8 cellular contexts compared by ENCODE assay signal in genomic region chr10:124802313-124802675, GRCh38. TPM values are rescaled to one million over a fixed set of nuclear protein-coding genes. Genes with fewer than 3 reads are reported as not detected.
DNase-seq lines count a peak whose midpoint lies in the region; ATAC-seq lines count a peak whose summit lies in the region.

No MANE protein-coding gene starts in this region.

- no peaks in the 10 kb centered on the region for H3K36me3 Mint-ChIP-seq in activated T-cell treated with anti-CD3 and anti-CD28 coated beads, Interleukin-2, amount 50 U/mL, for 72 hours (ENCODE audit: insufficient read depth in 2 of 2)
- no peaks in the 10 kb centered on the region for H3K36me3 Mint-ChIP-seq in stimulated activated naive CD8-positive, alpha-beta T cell treated with anti-CD3 and anti-CD28 coated beads, Interleukin-15, Interleukin-2, amounts not matched to agents 100 ng/mL and 50 ng/mL, for 24 hours (ENCODE audit: low read depth)

- H3K27me3 Mint-ChIP-seq in activated T-cell treated with anti-CD3 and anti-CD28 coated beads, Interleukin-2, amount 50 U/mL, for 72 hours (ENCODE audit: low read depth): peaks cover 6% of the 10 kb centered on the region
- H3K27me3 Mint-ChIP-seq in stimulated activated naive CD8-positive, alpha-beta T cell treated with anti-CD3 and anti-CD28 coated beads, Interleukin-15, Interleukin-2, amounts not matched to agents 100 ng/mL and 50 ng/mL, for 24 hours: no peaks in the 10 kb centered on the region

- H3K36me3 ChIP-seq in HUES48 (ENCODE audit: control insufficient read depth, insufficient read depth, low read length) (0 out of 2 replicates have a peak, but pooled peaks cover under 1% of the 10 kb centered on the region), iPS-15b (ENCODE audit: control insufficient read depth, insufficient read depth, low read length) (no peaks in the 10 kb centered on the region)

- H3K4me1 ChIP-seq in HUES48 (ENCODE audit: control insufficient read depth, insufficient read depth, low read length) (peaks cover 11% of the 10 kb centered on the region; the same call in 1 of the 2 replicates), iPS-15b (ENCODE audit: control insufficient read depth, insufficient read depth, low read length) (peaks cover 9% of the 10 kb centered on the region)

- H3K27ac Mint-ChIP-seq in activated T-cell treated with anti-CD3 and anti-CD28 coated beads, Interleukin-2, amount 50 U/mL, for 72 hours: peak overlapping the region; percentile 92
- peak overlapping the region; percentile 88 for H3K27ac Mint-ChIP-seq in stimulated activated naive CD8-positive, alpha-beta T cell treated with anti-CD3 and anti-CD28 coated beads, Interleukin-15, Interleukin-2, amounts not matched to agents 100 ng/mL and 50 ng/mL, for 24 hours

- H3K9me3 Mint-ChIP-seq in activated T-cell treated with anti-CD3 and anti-CD28 coated beads, Interleukin-2, amount 50 U/mL, for 72 hours: no peaks in the 10 kb centered on the region
- H3K9me3 Mint-ChIP-seq in stimulated activated naive CD8-positive, alpha-beta T cell treated with anti-CD3 and anti-CD28 coated beads, Interleukin-15, Interleukin-2, amounts not matched to agents 100 ng/mL and 50 ng/mL, for 24 hours: no peaks in the 10 kb centered on the region

- peak overlapping the region; percentile 95 for H3K9ac ChIP-seq in HUES48 (ENCODE audit: low read depth, low read length)
- peak overlapping the region; percentile 87 for H3K9ac ChIP-seq in iPS-15b (ENCODE audit: low read depth, low read length)

- DNase-seq in EH (ENCODE audit: low read depth) (peak; percentile 7), HK-2 (ENCODE audit: unreplicated experiment) (no peak), NCI-H2171 (lab: John Stamatoyannopoulos, UW) (no peak)
- peak; percentile 16 to 29 for DNase-seq in activated T-cell treated with anti-CD3 and anti-CD28 coated beads, Interleukin-2, amount 50 U/mL, for 72 hours

- peak; percentile 47 for ATAC-seq in GM21423 (IDR thresholded peaks at IDR 0.05; ENCODE audit: unreplicated experiment)
- ATAC-seq in activated T-cell treated with anti-CD3 and anti-CD28 coated beads, Interleukin-2, amount 50 U/mL, for 72 hours (replicated peaks in 1 of 2): peak; percentile 38 to 54

- H3K27me3 ChIP-seq in HUES48 (ENCODE audit: control insufficient read depth, insufficient read depth, low read length) (no peaks in the 10 kb centered on the region), iPS-15b (ENCODE audit: control insufficient read depth, insufficient read depth, low read length) (no peaks in the 10 kb centered on the region)

- peak overlapping the region; percentile 86 for H3K27ac ChIP-seq in HUES48 (ENCODE audit: low read depth, low read length)

- no peaks in the 10 kb centered on the region for H3K9me3 ChIP-seq in HUES48 (ENCODE audit: control insufficient read depth, insufficient read depth, low read length)
- no peaks in the 10 kb centered on the region for H3K9me3 ChIP-seq in iPS-15b (ENCODE audit: control insufficient read depth, insufficient read depth, low read length)

- H3K4me1 Mint-ChIP-seq in activated T-cell treated with anti-CD3 and anti-CD28 coated beads, Interleukin-2, amount 50 U/mL, for 72 hours (ENCODE audit: low read depth): peaks cover 19% of the 10 kb centered on the region
- peaks cover 18% of the 10 kb centered on the region for H3K4me1 Mint-ChIP-seq in stimulated activated naive CD8-positive, alpha-beta T cell treated with anti-CD3 and anti-CD28 coated beads, Interleukin-15, Interleukin-2, amounts not matched to agents 100 ng/mL and 50 ng/mL, for 24 hours (ENCODE audit: low read depth)

- H3K4me3 Mint-ChIP-seq in activated T-cell treated with anti-CD3 and anti-CD28 coated beads, Interleukin-2, amount 50 U/mL, for 72 hours: peak overlapping the region; percentile 91 to 92
- H3K4me3 Mint-ChIP-seq in stimulated activated naive CD8-positive, alpha-beta T cell treated with anti-CD3 and anti-CD28 coated beads, Interleukin-15, Interleukin-2, amounts not matched to agents 100 ng/mL and 50 ng/mL, for 24 hours: peak overlapping the region; percentile 96

- H3K4me3 ChIP-seq in HUES48 (ENCODE audit: low read depth, low read length) (peak overlapping the region; percentile 97), iPS-15b (ENCODE audit: low read depth, low read length) (peak overlapping the region; percentile 86)

RNA-seq across cellular contexts. Expression of gene ABRAXAS2, which starts 0.7 kb away (rescaled TPM):
- total RNA-seq in activated T-cell treated with anti-CD3 and anti-CD28 coated beads, Interleukin-2, amount 50 U/mL, for 72 hours: 10 to 100 TPM; 20.9 to 24.9 TPM

RNA-seq across cellular contexts. Expression of gene EEF1AKMT2, which starts 10.6 kb away (rescaled TPM):
- total RNA-seq in activated T-cell treated with anti-CD3 and anti-CD28 coated beads, Interleukin-2, amount 50 U/mL, for 72 hours: 10 to 100 TPM; 25.4 to 29.4 TPM

RNA-seq across cellular contexts. Expression of gene FAM53B, which starts 58.1 kb away (rescaled TPM):
- total RNA-seq in activated T-cell treated with anti-CD3 and anti-CD28 coated beads, Interleukin-2, amount 50 U/mL, for 72 hours: 10 to 100 TPM; 30.0 to 37.7 TPM

Comparison
In these comparisons a context has a peak if more than half of its experiments do, and no peak if none do; other contexts are left out.
1. DNase-seq: peak in EH (single experiment) and activated T-cell treated with anti-CD3 and anti-CD28 coated beads, Interleukin-2, amount 50 U/mL, for 72 hours (2 of 2); none in HK-2 (single experiment) and NCI-H2171 (single experiment).